In genomic region chr2:237739101-237739500, GRCh38 we compare ENCODE assay signal across 12 cellular contexts. TPM values are rescaled to one million over a fixed set of nuclear protein-coding genes. Genes with fewer than 3 reads are reported as not detected.
DNase-seq lines count a peak whose midpoint lies in the region; ATAC-seq, FAIRE-seq and TF ChIP-seq lines count a peak whose summit lies in the region.
"Had no signal": no experiment of that assay in that cellular context is flagged by ENCODE, and none has a peak within 500 bp of the region (broad histone marks: within the 10 kb centered on the region; RNA-seq: fewer than 3 reads in every experiment).

No MANE protein-coding gene starts in this region.

- H3K4me1 ChIP-seq in esophagus (ENCODE audit: control insufficient read depth in 2 of 2, insufficient read depth in 2 of 2, low read length in 1 of 2) (peaks cover 0 to 19% of the 10 kb centered on the region in 2 donors), muscle layer of duodenum (ENCODE audit: control insufficient read depth in 1 of 2, insufficient read depth in 2 of 2, low read length in 2 of 2) (peaks cover 14 to 67% of the 10 kb centered on the region in 2 donors), stomach smooth muscle (ENCODE audit: control insufficient read depth, insufficient read depth, low read length) (peaks cover 77% of the 10 kb centered on the region)

- intact Hi-C loops in dorsolateral prefrontal cortex (cut with DNase I): no loop called here

- no peaks in the 10 kb centered on the region for H3K27me3 Mint-ChIP-seq in T-helper 17 cell

- H3K9me3 ChIP-seq in T-helper 17 cell (ENCODE audit: control insufficient read depth, low read length, poor library complexity, severe bottlenecking): no peaks in the 10 kb centered on the region
- no peaks in the 10 kb centered on the region for H3K9me3 ChIP-seq in esophagus (ENCODE audit: control insufficient read depth in 2 of 2, insufficient read depth in 1 of 2, low read depth in 1 of 2, low read length in 1 of 2)
- no peaks in the 10 kb centered on the region for H3K9me3 ChIP-seq in muscle layer of duodenum (ENCODE audit: control insufficient read depth in 1 of 2, low read length in 2 of 2)
- no peaks in the 10 kb centered on the region for H3K9me3 ChIP-seq in stomach smooth muscle (ENCODE audit: control insufficient read depth in 2 of 2, low read length in 2 of 2)

- DNase-seq in T-helper 17 cell (no peak), dorsolateral prefrontal cortex (no peak), G401 (ENCODE audit: low spot score) (no peak), GM19239 (ENCODE audit: insufficient read length, low spot score) (no peak), DMS53 (lab: John Stamatoyannopoulos, UW) (no peak)
- DNase-seq: dermis blood vessel endothelial cell, foreskin fibroblast, T-helper 9 cell had no signal

- FAIRE-seq in GM19239 (lab: Jason Lieb, UNC): no peak
- FAIRE-seq: keratinocyte had no signal

- peak overlapping the region; percentile 95 for H3K27ac Mint-ChIP-seq in T-helper 17 cell

- in situ Hi-C loops in G401 (cut with HindIII; ENCODE audit: low sequenced_read_pairs): no loop called here

- peak overlapping the region; percentile 55 to 64 for H3K9ac ChIP-seq in stomach smooth muscle (ENCODE audit: low read length in 2 of 2)

- H3K4me3 ChIP-seq in esophagus (ENCODE audit: low read depth in 1 of 2, low read length in 2 of 2) (no peak overlapping the region), muscle layer of duodenum (ENCODE audit: low read depth in 1 of 2, low read length in 2 of 2) (no peak overlapping the region), stomach smooth muscle (ENCODE audit: low read length in 2 of 2) (peak overlapping the region; percentile 20 to 49), dorsolateral prefrontal cortex (no peak overlapping the region)

- H3K36me3 ChIP-seq in esophagus (ENCODE audit: control insufficient read depth in 2 of 2, insufficient read depth in 2 of 2, low read length in 1 of 2) (peaks cover 0 to 17% of the 10 kb centered on the region in 2 donors), muscle layer of duodenum (ENCODE audit: control insufficient read depth in 1 of 2, insufficient read depth in 2 of 2, low read length in 2 of 2) (peaks cover 0 to 8% of the 10 kb centered on the region in 2 donors), stomach smooth muscle (ENCODE audit: control insufficient read depth in 2 of 2, insufficient read depth in 2 of 2, low read length in 2 of 2) (peaks cover 0 to 4% of the 10 kb centered on the region in 2 donors)

- peaks cover 2% of the 10 kb centered on the region for H3K36me3 Mint-ChIP-seq in T-helper 17 cell (ENCODE audit: low read depth)

- no peak for TF ChIP-seq CTCF in dorsolateral prefrontal cortex (IDR thresholded peaks at IDR 0.05 in 54 of 56, conservative IDR thresholded peaks at IDR 0.05 in 2 of 56; ENCODE audit: low read depth in 1 of 56, partially characterized antibody in 56 of 56)

- H3K4me3 Mint-ChIP-seq in T-helper 17 cell: peak overlapping the region; percentile 33

- H3K27ac ChIP-seq in esophagus (ENCODE audit: low read depth in 2 of 2, low read length in 1 of 2) (peak overlapping the region; percentile 25 to 84), muscle layer of duodenum (ENCODE audit: low read length) (peak overlapping the region; percentile 67), stomach smooth muscle (ENCODE audit: low read length) (peak overlapping the region; percentile 75), dorsolateral prefrontal cortex (no peak overlapping the region)

- peaks cover 47% of the 10 kb centered on the region for H3K4me1 Mint-ChIP-seq in T-helper 17 cell

- 71 to 75% methylated on average over 15 of the region's 15 CpGs for WGBS in esophagus, 2 donors

- ATAC-seq in T-helper 17 cell: no peak

- H3K27me3 ChIP-seq in esophagus (ENCODE audit: control insufficient read depth in 1 of 2, insufficient read depth in 2 of 2, low read length in 2 of 2) (no peaks in the 10 kb centered on the region), muscle layer of duodenum (ENCODE audit: low read depth, low read length) (no peaks in the 10 kb centered on the region), stomach smooth muscle (ENCODE audit: control insufficient read depth in 1 of 2, insufficient read depth in 2 of 2, low read length in 2 of 2) (no peaks in the 10 kb centered on the region), dorsolateral prefrontal cortex (no peaks in the 10 kb centered on the region)

RNA-seq across cellular contexts. Expression of gene RBM44, which starts 59.5 kb away (rescaled TPM):
- total RNA-seq in T-helper 17 cell: 1 to 10 TPM; 2.2 to 4.0 TPM
- under 1 TPM; 0.24 to 0.37 TPM for polyA plus RNA-seq in esophagus
- total RNA-seq in dorsolateral prefrontal cortex: 1 to 10 TPM in 26 of 120 experiments, under 1 TPM in 93, not detected in 1; 0.11 to 9.7 (median 0.60) TPM
- 0.10 and 0.25 TPM in 2 replicates for total RNA-seq in G401 (2014; rRNA removed; shearing (Covaris generic))

Comparison
In these comparisons a context has a peak if more than half of its experiments do, and no peak if none do; other contexts are left out.
1. H3K27ac ChIP-seq: peak in esophagus (2 of 2), muscle layer of duodenum (single experiment) and stomach smooth muscle (single experiment); none in dorsolateral prefrontal cortex (0 of 59).
2. H3K4me3 ChIP-seq: peak in stomach smooth muscle (2 of 2); none in esophagus (0 of 2), muscle layer of duodenum (0 of 2) and dorsolateral prefrontal cortex (0 of 59).